Comparison of ENCODE assay signal across 9 cellular contexts in the genomic region with DNA sequence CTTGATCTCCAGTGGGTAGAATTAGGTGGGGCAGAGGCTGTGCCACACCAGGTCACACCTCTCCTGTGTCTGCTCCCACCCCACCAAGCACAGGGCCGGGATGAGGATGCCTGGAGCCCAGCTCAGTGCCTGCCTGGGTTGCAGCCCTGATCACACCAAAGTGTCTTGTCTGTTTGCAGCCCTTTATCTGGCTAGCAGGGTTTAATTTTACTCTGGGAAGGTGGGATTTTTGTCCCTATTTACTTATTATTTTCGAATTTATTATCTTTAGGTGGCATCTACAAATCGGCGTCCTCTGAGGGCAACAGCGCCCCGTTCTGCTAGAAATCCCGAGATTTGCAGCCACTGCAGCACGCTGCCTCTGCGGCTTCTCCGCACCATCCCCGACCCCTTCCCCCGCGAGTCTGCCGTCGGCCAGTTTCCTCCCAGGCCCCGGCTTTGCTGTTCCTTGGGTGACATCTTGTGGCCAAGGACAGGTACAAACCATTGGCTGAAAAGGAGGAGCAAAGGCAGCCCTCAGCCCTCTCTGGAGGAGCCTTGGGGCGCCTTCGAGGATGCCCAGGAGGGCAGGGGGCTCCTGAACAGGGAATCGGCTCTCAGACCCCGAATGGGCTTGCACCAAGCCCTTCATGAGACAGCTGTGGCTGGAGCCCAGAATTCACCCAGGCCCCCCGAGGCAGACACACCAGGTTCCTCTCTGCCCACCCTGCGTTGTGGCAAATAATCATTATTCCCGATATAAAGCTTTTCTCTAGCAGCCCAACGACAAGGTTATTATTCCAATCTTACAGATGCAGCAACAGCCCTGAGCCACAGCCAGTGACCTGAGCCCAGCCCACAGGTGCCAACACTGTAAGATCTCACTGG.
A peak's percentile ranks its signal among the peaks of the same experiment; 100 is the strongest.
DNase-seq lines count a peak whose midpoint lies in the region; ATAC-seq lines count a peak whose summit lies in the region.
"Had no signal": no experiment of that assay in that cellular context is flagged by ENCODE, and none has a peak within 500 bp of the region (broad histone marks: within the 10 kb centered on the region; RNA-seq: fewer than 3 reads in every experiment).

No MANE protein-coding gene starts in this region.

- no peaks in the 10 kb centered on the region for H3K27me3 ChIP-seq in CD4-positive, alpha-beta memory T cell (ENCODE audit: insufficient read depth, low read length)
- no peaks in the 10 kb centered on the region for H3K27me3 ChIP-seq in H7 (ENCODE audit: control insufficient read depth, insufficient read depth, low read length)

- H3K27ac Mint-ChIP-seq in CD4-positive, alpha-beta memory T cell, result no peak overlapping the region
- H3K27ac Mint-ChIP-seq: activated naive CD4-positive, alpha-beta T cell treated with anti-CD3 and anti-CD28 coated beads, Interleukin-2, amount 50 U/mL, for 24 hours had no signal

- peaks cover 0 to 11% (median 6%) of the 10 kb centered on the region in 4 donors for H3K4me1 Mint-ChIP-seq in CD4-positive, alpha-beta memory T cell

- no peaks in the 10 kb centered on the region for H3K9me3 Mint-ChIP-seq in CD4-positive, alpha-beta memory T cell
- H3K9me3 Mint-ChIP-seq: activated naive CD4-positive, alpha-beta T cell treated with anti-CD3 and anti-CD28 coated beads, Interleukin-2, amount 50 U/mL, for 24 hours had no signal

- intact Hi-C loops in CD4-positive, alpha-beta memory T cell (cut with micrococcal nuclease), result loop anchor here (1.0 to 5.0 kb wide), 3 partner anchors 482 to 757 kb away; no protein-coding TSS in a partner anchor

- peak; percentile 57 to 63 (median 62) for DNase-seq in CD4-positive, alpha-beta memory T cell
- peak; percentile 95 for DNase-seq in H7
- DNase-seq in NCI-H2196 treated with DMSO at 0.1 percent for 48 hours (lab: John Stamatoyannopoulos, UW; ENCODE audit: unreplicated experiment), result peak; percentile 62
- DNase-seq in activated CD4-positive, CD25-positive, alpha-beta regulatory T cell treated with anti-CD3 and anti-CD28 coated beads, Interleukin-2, amount 50 U/mL, for 16 hours (ENCODE audit: low read depth, low spot score), result peak; percentile 16
- DNase-seq in cerebellar cortex (ENCODE audit: low spot score), result peak; percentile 86
- peak; percentile 74 for DNase-seq in kidney tubule cell (ENCODE audit: low spot score)
- DNase-seq in stimulated activated CD4-positive, alpha-beta T cell treated with anti-CD3 and anti-CD28 coated beads, Interleukin-1b, Interleukin-23, amount 100 ng/mL, for 24 hours (ENCODE audit: low read depth in 4 of 4, low spot score in 1 of 4), result peak; percentile 5 to 46 (median 42)

- peaks cover 10% of the 10 kb centered on the region for H3K4me1 ChIP-seq in CD4-positive, alpha-beta memory T cell (ENCODE audit: insufficient read depth, low read length)

- H3K27ac ChIP-seq in CD4-positive, alpha-beta memory T cell (ENCODE audit: low read depth, low read length), result no peak overlapping the region

- H3K27me3 Mint-ChIP-seq in CD4-positive, alpha-beta memory T cell, result peaks cover 5 to 7% of the 10 kb centered on the region in 2 donors

- no peaks in the 10 kb centered on the region for H3K9me3 ChIP-seq in CD4-positive, alpha-beta memory T cell (ENCODE audit: control insufficient read depth in 1 of 2, low read length in 2 of 2)

- CTCF ChIA-PET in CD4-positive, alpha-beta memory T cell (lab: Charles Lee; ENCODE audit: partially characterized antibody), result interaction anchor here (1.0 to 2.0 kb wide), 3 partner anchors 12 to 757 kb away, joined by 4 to 5 read pairs (median 4); no protein-coding TSS in a partner anchor

- peak overlapping the region in 1 of 2 donors; percentile 18 for H3K4me3 ChIP-seq in CD4-positive, alpha-beta memory T cell (ENCODE audit: low read length in 2 of 2)
- H3K4me3 ChIP-seq in H7 (ENCODE audit: insufficient read depth, low read depth, low read length), result no peak overlapping the region

- H3K36me3 Mint-ChIP-seq in CD4-positive, alpha-beta memory T cell, result no peaks in the 10 kb centered on the region
- H3K36me3 Mint-ChIP-seq: activated naive CD4-positive, alpha-beta T cell treated with anti-CD3 and anti-CD28 coated beads, Interleukin-2, amount 50 U/mL, for 24 hours had no signal

- no peaks in the 10 kb centered on the region for H3K36me3 ChIP-seq in CD4-positive, alpha-beta memory T cell (ENCODE audit: insufficient read depth, low read length)
- H3K36me3 ChIP-seq in H7 (replicated peaks; ENCODE audit: control insufficient read depth, insufficient read depth, low read length), result no peaks in the 10 kb centered on the region

- H3K4me3 Mint-ChIP-seq in CD4-positive, alpha-beta memory T cell, result peak overlapping the region in 6 of 8 donors; percentile 7 to 68 (median 50)
- H3K4me3 Mint-ChIP-seq: activated naive CD4-positive, alpha-beta T cell treated with anti-CD3 and anti-CD28 coated beads, Interleukin-2, amount 50 U/mL, for 24 hours had no signal

- POLR2A ChIA-PET in CD4-positive, alpha-beta memory T cell (lab: Charles Lee; ENCODE audit: partially characterized antibody), result no interaction called here

- no peak for ATAC-seq in GM18861 (IDR thresholded peaks at IDR 0.05; ENCODE audit: unreplicated experiment)

Comparison
In these comparisons a context has a peak if more than half of its experiments do, and no peak if none do; other contexts are left out.
1. DNase-seq: peak in every context shown above with its lines; median percentile 95 in H7; 86 in cerebellar cortex; 74 in kidney tubule cell; 62 in CD4-positive, alpha-beta memory T cell; 62 in NCI-H2196 treated with DMSO at 0.1 percent for 48 hours; 42 in stimulated activated CD4-positive, alpha-beta T cell treated with anti-CD3 and anti-CD28 coated beads, Interleukin-1b, Interleukin-23, amount 100 ng/mL, for 24 hours; 16 in activated CD4-positive, CD25-positive, alpha-beta regulatory T cell treated with anti-CD3 and anti-CD28 coated beads, Interleukin-2, amount 50 U/mL, for 16 hours.